Comparison of ENCODE assay signal across 25 cellular contexts in the genomic region with DNA sequence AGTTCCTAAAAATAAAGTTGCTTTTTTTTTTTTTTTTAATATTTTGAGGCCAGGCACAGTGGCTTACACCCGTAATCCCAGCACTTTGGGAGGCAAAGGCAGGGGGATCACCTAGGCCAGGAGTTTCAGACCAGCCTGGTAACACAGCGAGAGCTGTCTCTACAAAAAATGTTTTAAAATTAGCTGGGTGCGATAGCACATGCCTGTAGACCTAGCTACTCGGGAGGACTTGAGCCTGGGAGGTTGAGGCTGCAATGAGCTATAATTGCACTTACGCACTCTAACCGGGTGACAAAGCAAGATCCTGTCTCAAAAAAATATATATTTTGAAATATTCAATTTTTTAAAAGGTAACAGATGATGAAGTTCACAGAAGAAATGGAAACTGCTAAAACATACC.
"Had no signal": no experiment of that assay in that cellular context is flagged by ENCODE, and none has a peak within 500 bp of the region (broad histone marks: within the 10 kb centered on the region; RNA-seq: fewer than 3 reads in every experiment).

No MANE protein-coding gene starts in this region.

- H3K27ac ChIP-seq: KMS-11, RWPE1, SJCRH30 had no signal

- H2AFZ ChIP-seq: PC-9 had no signal

- DNase-seq: activated CD4-positive, alpha-beta memory T cell treated with anti-CD3 and anti-CD28 coated beads for 36 hours; activated CD4-positive, alpha-beta T cell treated with anti-CD3 and anti-CD28 coated beads for 4 hours; activated CD4-positive, alpha-beta T cell treated with anti-CD3 and anti-CD28 coated beads, Interleukin-2, amount 50 U/mL, for 1 hour; activated CD4-positive, CD25-positive, alpha-beta regulatory T cell treated with anti-CD3 and anti-CD28 coated beads, Interleukin-2, amount 50 U/mL, for 72 hours; activated CD8-positive, alpha-beta memory T cell treated with anti-CD3 and anti-CD28 coated beads, Interleukin-2, amount 50 U/mL, for 4 hours; activated naive CD4-positive, alpha-beta T cell treated with anti-CD3 and anti-CD28 coated beads, Interleukin-2, amount 10 ng/mL, durations not matched to agents 7 days and 5 days; activated naive CD8-positive, alpha-beta T cell treated with anti-CD3 and anti-CD28 coated beads, Interleukin-2, amount 50 U/mL, for 24 hours; activated T-cell treated with anti-CD3 and anti-CD28 coated beads for 4 hours; activated T-cell treated with anti-CD3 and anti-CD28 coated beads, Interleukin-2, amount 50 U/mL, for 4 hours; anterior cingulate cortex; NCI-H1105 treated with DMSO at 0.1 percent for 48 hours; NCI-H1436; NCI-H1694; NCI-H1930; NCI-H2081 treated with DMSO at 0.1 percent for 48 hours; NCI-H345; NCI-H524 treated with DMSO at 0.1 percent for 48 hours; NK-92 treated with Interleukin-12 subunit alpha and Interleukin-12 subunit beta, amount 100 ng/mL, for 24 hours; SHP77; SJCRH30; SK-N-SH had no signal

- H3K4me2 ChIP-seq: KMS-11, PC-9, SK-N-SH had no signal

- H3K9me3 ChIP-seq: SJCRH30, SK-N-SH had no signal

- H3K27me3 ChIP-seq: SJCRH30 had no signal

- H3K4me3 ChIP-seq: PC-9, SJCRH30 had no signal

- H3K4me1 ChIP-seq: SJCRH30 had no signal

- ATAC-seq: activated naive CD8-positive, alpha-beta T cell treated with anti-CD3 and anti-CD28 coated beads, Interleukin-2, amount 50 U/mL, for 24 hours; activated T-cell treated with anti-CD3 and anti-CD28 coated beads, Interleukin-2, amount 50 U/mL, for 4 hours; WTC11 had no signal

- H3K9ac ChIP-seq: KMS-11, SK-N-SH had no signal
